Comparison of ENCODE assay signal across 28 cellular contexts in genomic region chr15:29098652-29099051, GRCh38.
"Had no signal": no experiment of that assay in that cellular context is flagged by ENCODE, and none has a peak within 500 bp of the region (broad histone marks: within the 10 kb centered on the region; RNA-seq: fewer than 3 reads in every experiment).

No MANE protein-coding gene starts in this region.

- ATAC-seq: activated CD4-positive, alpha-beta T cell treated with anti-CD3 and anti-CD28 coated beads for 36 hours; activated naive CD4-positive, alpha-beta T cell treated with anti-CD3 and anti-CD28 coated beads, Interleukin-2, amount 50 U/mL, for 72 hours; activated T-cell treated with anti-CD3 and anti-CD28 coated beads, Interleukin-2, amount 50 U/mL, for 72 hours; esophagus mucosa; heart left ventricle had no signal

- H3K4me1 ChIP-seq: ascending aorta, breast epithelium had no signal

- H3K9me3 ChIP-seq: ascending aorta, breast epithelium, heart left ventricle had no signal

- H3K4me3 ChIP-seq: ascending aorta, breast epithelium, cardiac muscle cell, coronary artery, dorsolateral prefrontal cortex, heart left ventricle had no signal

- H3K27ac ChIP-seq: ascending aorta, breast epithelium, cardiac muscle cell, coronary artery, heart left ventricle had no signal

- H3K4me1 Mint-ChIP-seq: activated CD4-positive, alpha-beta memory T cell treated with anti-CD3 and anti-CD28 coated beads, Interleukin-2, amount 10 ng/mL, durations not matched to agents 7 days and 5 days; activated CD4-positive, alpha-beta T cell treated with anti-CD3 and anti-CD28 coated beads for 36 hours; activated CD4-positive, alpha-beta T cell treated with anti-CD3 and anti-CD28 coated beads, Interleukin-2, amount 10 ng/mL, durations not matched to agents 24 days and 14 days had no signal

- H3K27me3 ChIP-seq: ascending aorta, breast epithelium, cardiac muscle cell, dorsolateral prefrontal cortex, heart left ventricle had no signal

- H3K36me3 Mint-ChIP-seq: activated naive CD4-positive, alpha-beta T cell treated with anti-CD3 and anti-CD28 coated beads, Interleukin-2, amount 50 U/mL, for 72 hours had no signal

- H3K36me3 ChIP-seq: ascending aorta, breast epithelium, cardiac muscle cell, heart left ventricle had no signal

- H3K4me3 Mint-ChIP-seq: activated CD4-positive, alpha-beta memory T cell treated with anti-CD3 and anti-CD28 coated beads, Interleukin-2, amount 10 ng/mL, durations not matched to agents 7 days and 5 days; activated CD4-positive, alpha-beta T cell treated with anti-CD3 and anti-CD28 coated beads for 36 hours; activated CD4-positive, alpha-beta T cell treated with anti-CD3 and anti-CD28 coated beads, Interleukin-2, amount 10 ng/mL, durations not matched to agents 24 days and 14 days; activated naive CD4-positive, alpha-beta T cell treated with anti-CD3 and anti-CD28 coated beads, Interleukin-2, amount 10 ng/mL, durations not matched to agents 7 days and 5 days; activated naive CD8-positive, alpha-beta T cell treated with anti-CD3 and anti-CD28 coated beads, Interleukin-2, amount 10 ng/mL, durations not matched to agents 7 days and 5 days; activated T-cell treated with anti-CD3 and anti-CD28 coated beads, Interleukin-2, amount 50 U/mL, for 24 hours; activated T-cell treated with anti-CD3 and anti-CD28 coated beads, Interleukin-2, amount 50 U/mL, for 72 hours; brain; dendritic cell treated with granulocyte-macrophage colony-stimulating factor and Interleukin-4, amounts not matched to agents 40 ng/mL and 50 ng/mL, for 4 days; endodermal cell had no signal

- H3K27me3 Mint-ChIP-seq: activated CD4-positive, alpha-beta memory T cell treated with anti-CD3 and anti-CD28 coated beads, Interleukin-2, amount 10 ng/mL, durations not matched to agents 7 days and 5 days; activated CD4-positive, alpha-beta T cell treated with anti-CD3 and anti-CD28 coated beads for 36 hours; activated CD4-positive, alpha-beta T cell treated with anti-CD3 and anti-CD28 coated beads, Interleukin-2, amount 10 ng/mL, durations not matched to agents 24 days and 14 days; activated naive CD4-positive, alpha-beta T cell treated with anti-CD3 and anti-CD28 coated beads, Interleukin-2, amount 10 ng/mL, durations not matched to agents 7 days and 5 days; activated naive CD8-positive, alpha-beta T cell treated with anti-CD3 and anti-CD28 coated beads, Interleukin-2, amount 10 ng/mL, durations not matched to agents 7 days and 5 days; activated T-cell treated with anti-CD3 and anti-CD28 coated beads, Interleukin-2, amount 50 U/mL, for 24 hours; brain had no signal

- H3K9me3 Mint-ChIP-seq: activated CD4-positive, alpha-beta memory T cell treated with anti-CD3 and anti-CD28 coated beads, Interleukin-2, amount 10 ng/mL, durations not matched to agents 7 days and 5 days; activated CD4-positive, alpha-beta T cell treated with anti-CD3 and anti-CD28 coated beads, Interleukin-2, amount 10 ng/mL, durations not matched to agents 24 days and 14 days; activated naive CD4-positive, alpha-beta T cell treated with anti-CD3 and anti-CD28 coated beads, Interleukin-2, amount 10 ng/mL, durations not matched to agents 7 days and 5 days; activated naive CD4-positive, alpha-beta T cell treated with anti-CD3 and anti-CD28 coated beads, Interleukin-2, amount 50 U/mL, for 72 hours; activated naive CD8-positive, alpha-beta T cell treated with anti-CD3 and anti-CD28 coated beads, Interleukin-2, amount 10 ng/mL, durations not matched to agents 7 days and 5 days; activated T-cell treated with anti-CD3 and anti-CD28 coated beads, Interleukin-2, amount 50 U/mL, for 24 hours; activated T-cell treated with anti-CD3 and anti-CD28 coated beads, Interleukin-2, amount 50 U/mL, for 72 hours; brain; dendritic cell treated with granulocyte-macrophage colony-stimulating factor and Interleukin-4, amounts not matched to agents 40 ng/mL and 50 ng/mL, for 4 days; endodermal cell had no signal

- DNase-seq: activated CD4-positive, alpha-beta memory T cell treated with anti-CD3 and anti-CD28 coated beads, Interleukin-2, amount 10 ng/mL, durations not matched to agents 7 days and 5 days; activated CD4-positive, alpha-beta T cell treated with anti-CD3 and anti-CD28 coated beads for 36 hours; activated CD4-positive, alpha-beta T cell treated with anti-CD3 and anti-CD28 coated beads, Interleukin-2, amount 10 ng/mL, durations not matched to agents 24 days and 14 days; activated CD4-positive, CD25-positive, alpha-beta regulatory T cell; activated CD4-positive, CD25-positive, alpha-beta regulatory T cell treated with anti-CD3 and anti-CD28 coated beads, Interleukin-2, amount 50 U/mL, for 72 hours; activated CD8-positive, alpha-beta memory T cell treated with anti-CD3 and anti-CD28 coated beads, Interleukin-2, amount 50 U/mL, for 48 hours; activated gamma-delta T cell; activated naive CD4-positive, alpha-beta T cell; activated naive CD4-positive, alpha-beta T cell treated with anti-CD3 and anti-CD28 coated beads, Interleukin-2, amount 10 ng/mL, durations not matched to agents 7 days and 5 days; activated naive CD8-positive, alpha-beta T cell treated with anti-CD3 and anti-CD28 coated beads, Interleukin-2, amount 10 ng/mL, durations not matched to agents 7 days and 5 days; activated T-cell treated with anti-CD3 and anti-CD28 coated beads for 4 hours; activated T-cell treated with anti-CD3 and anti-CD28 coated beads, Interleukin-2, amount 50 U/mL, for 24 hours; activated T-cell treated with anti-CD3 and anti-CD28 coated beads, Interleukin-2, amount 50 U/mL, for 72 hours; central memory CD4-positive, alpha-beta T cell; effector memory CD4-positive, alpha-beta T cell; endodermal cell; foreskin fibroblast; heart left ventricle; T-helper 2 cell had no signal

- H3K27ac Mint-ChIP-seq: activated CD4-positive, alpha-beta memory T cell treated with anti-CD3 and anti-CD28 coated beads, Interleukin-2, amount 10 ng/mL, durations not matched to agents 7 days and 5 days; activated CD4-positive, alpha-beta T cell treated with anti-CD3 and anti-CD28 coated beads for 36 hours; activated CD4-positive, alpha-beta T cell treated with anti-CD3 and anti-CD28 coated beads, Interleukin-2, amount 10 ng/mL, durations not matched to agents 24 days and 14 days; activated naive CD4-positive, alpha-beta T cell treated with anti-CD3 and anti-CD28 coated beads, Interleukin-2, amount 10 ng/mL, durations not matched to agents 7 days and 5 days; activated naive CD8-positive, alpha-beta T cell treated with anti-CD3 and anti-CD28 coated beads, Interleukin-2, amount 10 ng/mL, durations not matched to agents 7 days and 5 days; activated T-cell treated with anti-CD3 and anti-CD28 coated beads, Interleukin-2, amount 50 U/mL, for 72 hours; dendritic cell treated with granulocyte-macrophage colony-stimulating factor and Interleukin-4, amounts not matched to agents 40 ng/mL and 50 ng/mL, for 4 days; endodermal cell had no signal
